ENCODE assay signal across 14 cellular contexts in the genomic region with DNA sequence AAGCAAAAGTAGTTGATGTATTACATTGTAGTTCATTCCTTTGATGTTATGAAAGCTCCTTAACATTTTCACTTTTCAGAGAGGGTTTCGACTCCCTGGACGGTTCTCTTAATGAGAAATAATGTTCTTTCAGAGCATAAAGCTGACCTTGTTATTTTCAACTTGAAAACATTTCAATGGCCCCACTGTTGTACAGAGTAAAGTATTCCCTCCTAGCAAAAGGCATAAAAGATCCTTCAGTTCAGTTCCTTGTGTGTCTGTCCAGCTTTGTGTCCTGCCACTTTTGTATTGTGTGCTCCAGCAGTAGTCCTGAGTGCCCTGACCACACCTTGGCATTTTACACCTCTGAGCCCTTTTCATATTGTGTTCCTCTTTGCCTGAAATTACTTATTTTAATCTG.
DNase-seq lines count a peak whose midpoint lies in the region; TF ChIP-seq lines count a peak whose summit lies in the region.
"Had no signal": no experiment of that assay in that cellular context is flagged by ENCODE, and none has a peak within 500 bp of the region (broad histone marks: within the 10 kb centered on the region; RNA-seq: fewer than 3 reads in every experiment).

No MANE protein-coding gene starts in this region.

- TF ChIP-seq CTCF in dorsolateral prefrontal cortex (IDR thresholded peaks at IDR 0.05 in 54 of 56, conservative IDR thresholded peaks at IDR 0.05 in 2 of 56; ENCODE audit: low read depth in 1 of 56, partially characterized antibody in 56 of 56) (no peak), HFFc6 (IDR thresholded peaks at IDR 0.05) (no peak)

- DNase-seq in SK-MEL-5 (ENCODE audit: low read depth, low spot score) (peak; percentile 70), dorsolateral prefrontal cortex (no peak), midbrain (lab: John Stamatoyannopoulos, UW) (peak; percentile 43), amniotic stem cell (lab: John Stamatoyannopoulos, UW) (no peak), HFFc6 (no peak)
- DNase-seq in stimulated activated CD4-positive, alpha-beta T cell treated with anti-CD3 and anti-CD28 coated beads, Interleukin-12 subunit alpha, Interleukin-12 subunit beta, amount 100 ng/mL, for 4 hours = no peak
- DNase-seq: EL, MG63, NCI-H1092 treated with DMSO at 0.1 percent for 48 hours, NCI-H187, NCI-H446 treated with DMSO at 0.1 percent for 48 hours, NCI-H748 treated with DMSO at 0.1 percent for 48 hours had no signal

- intact Hi-C loops in dorsolateral prefrontal cortex (cut with DNase I) = no loop called here

- no peaks in the 10 kb centered on the region for H3K9me3 Mint-ChIP-seq in HFFc6

- H3K4me3 ChIP-seq in dorsolateral prefrontal cortex = peak overlapping the region in 45 of 59 donors; percentile 0 to 60 (median 29)
- H3K4me3 ChIP-seq: BLaER1, MG63 had no signal

- no peak overlapping the region for H3K4me3 Mint-ChIP-seq in HFFc6

- in situ Hi-C loops in SK-MEL-5 (cut with HindIII; ENCODE audit: low pct_unique_long_range_greater_than_20kb, low sequenced_read_pairs) = no loop called here

- peaks cover 1% of the 10 kb centered on the region; the same call in 1 of the 2 replicates for H3K27me3 Mint-ChIP-seq in HFFc6 (ENCODE audit: insufficient read depth)

- no peaks in the 10 kb centered on the region for H3K27me3 ChIP-seq in dorsolateral prefrontal cortex
- H3K27me3 ChIP-seq: BLaER1, MG63 had no signal

- H3K36me3 Mint-ChIP-seq in HFFc6 (ENCODE audit: low read depth) = 0 out of 2 replicates have a peak, but pooled peaks cover 6% of the 10 kb centered on the region

- H3K4me1 Mint-ChIP-seq in HFFc6 (ENCODE audit: low read depth) = no peaks in the 10 kb centered on the region

- H3K27ac ChIP-seq in dorsolateral prefrontal cortex = peak overlapping the region; percentile 15 to 100 (median 84)
- peak overlapping the region; percentile 84 for H3K27ac ChIP-seq in temporal lobe (ENCODE audit: low read depth, low read length)
- H3K27ac ChIP-seq: BLaER1 had no signal

- no peak overlapping the region for H3K27ac Mint-ChIP-seq in HFFc6

Comparison
In these comparisons a context has a peak if more than half of its experiments do, and no peak if none do; other contexts are left out.
1. DNase-seq: peak in SK-MEL-5 (single experiment) and midbrain (single experiment); none in dorsolateral prefrontal cortex (0 of 10), stimulated activated CD4-positive, alpha-beta T cell treated with anti-CD3 and anti-CD28 coated beads, Interleukin-12 subunit alpha, Interleukin-12 subunit beta, amount 100 ng/mL, for 4 hours (single experiment), amniotic stem cell (single experiment) and HFFc6 (single experiment).